In genomic region chr6:4732691-4733315, GRCh38 we compare ENCODE assay signal across 8 cellular contexts. TPM values are rescaled to one million over a fixed set of nuclear protein-coding genes. Genes with fewer than 3 reads are reported as not detected.
DNase-seq lines count a peak whose midpoint lies in the region; ATAC-seq and TF ChIP-seq lines count a peak whose summit lies in the region.

No MANE protein-coding gene starts in this region.

- peaks cover 24% of the 10 kb centered on the region for H3F3A ChIP-seq in GM23248 (ENCODE audit: insufficient read depth)

- H3K4me3 ChIP-seq in GM23248 (peak overlapping the region; percentile 58), fibroblast of the aortic adventitia (ENCODE audit: low read depth, low read length) (peak overlapping the region; percentile 56), parathyroid adenoma (ENCODE audit: low read depth, low read length) (no peak overlapping the region)

- in situ Hi-C loops in GM23248 (cut with MboI): no loop called here

- H2AFZ ChIP-seq in GM23248 (peak overlapping the region; percentile 21; the same call in 1 of the 2 replicates), parathyroid adenoma (peak overlapping the region; percentile 7)

- TF ChIP-seq CTCF in fibroblast of the aortic adventitia (IDR thresholded peaks at IDR 0.05; ENCODE audit: insufficient read depth, low read length) (no peak), parathyroid adenoma (IDR thresholded peaks at IDR 0.05) (no peak), GM10266 (IDR thresholded peaks at IDR 0.05; ENCODE audit: control insufficient read depth, insufficient read depth, low read depth, missing control alignments) (no peak)

- H3K9ac ChIP-seq in GM23248 (peak overlapping the region; percentile 62), parathyroid adenoma (no peak overlapping the region)

- H3K27ac ChIP-seq in GM23248: peak overlapping the region; percentile 81
- no peak overlapping the region for H3K27ac ChIP-seq in parathyroid adenoma

- ATAC-seq in GM19455 (IDR thresholded peaks at IDR 0.05; ENCODE audit: unreplicated experiment) (no peak), GM21528 (IDR thresholded peaks at IDR 0.05; ENCODE audit: low FRiP score, unreplicated experiment) (no peak)

- WGBS in GM23248 (ENCODE audit: low coverage in 1 of 2, low lambda C conversion rate in 2 of 2, missing lambda C conversion rate in 2 of 2), 2 experiments: 26 to 29% methylated on average over 10 of the region's 10 CpGs

- H3K4me1 ChIP-seq in GM23248 (ENCODE audit: insufficient read depth) (peaks cover 23% of the 10 kb centered on the region), parathyroid adenoma (no peaks in the 10 kb centered on the region)

- H3K79me2 ChIP-seq in GM23248 (ENCODE audit: insufficient read depth) (no peaks in the 10 kb centered on the region), parathyroid adenoma (no peaks in the 10 kb centered on the region)

- H4K20me1 ChIP-seq in GM23248 (ENCODE audit: insufficient read depth): no peaks in the 10 kb centered on the region

- H3K36me3 ChIP-seq in GM23248 (ENCODE audit: low read depth) (no peaks in the 10 kb centered on the region), parathyroid adenoma (ENCODE audit: control insufficient read depth, insufficient read depth, low read length) (no peaks in the 10 kb centered on the region)

- H3K4me2 ChIP-seq in GM23248 (ENCODE audit: unreplicated experiment): peak overlapping the region; percentile 70
- H3K4me2 ChIP-seq in parathyroid adenoma (ENCODE audit: low read length): no peak overlapping the region

- no peaks in the 10 kb centered on the region for H3K9me2 ChIP-seq in GM23248 (ENCODE audit: insufficient read depth)

- DNase-seq in GM23248 (peak; percentile 99), SHP77 (lab: John Stamatoyannopoulos, UW) (peak; percentile 27 to 43), fibroblast of the aortic adventitia (ENCODE audit: low read depth) (peak; percentile 81), GM10266 (ENCODE audit: extremely low spot score) (no peak)
- no peak for DNase-seq in stimulated activated CD8-positive, alpha-beta memory T cell treated with anti-CD3 and anti-CD28 coated beads, Interleukin-4, amount 100 ng/mL, for 48 hours

- H3K27me3 ChIP-seq in GM23248 (replicated peaks; ENCODE audit: insufficient read depth) (no peaks in the 10 kb centered on the region), parathyroid adenoma (ENCODE audit: control insufficient read depth, insufficient read depth, low read length) (no peaks in the 10 kb centered on the region)

- no peaks in the 10 kb centered on the region for H3K9me3 ChIP-seq in GM23248 (ENCODE audit: low read depth)
- no peaks in the 10 kb centered on the region for H3K9me3 ChIP-seq in parathyroid adenoma (ENCODE audit: control insufficient read depth, low read length)

RNA-seq across cellular contexts. Expression of gene CDYL, which starts 43.4 kb away (rescaled TPM):
- 25.8 and 27.9 TPM in 2 replicates for total RNA-seq in GM23248 (2014; rRNA removed; shearing (Covaris generic))
- polyA plus RNA-seq in GM23248 (2016; fragmentation: Nextera tagmentation; extraction: Ambion mirVana): 7.9 and 8.0 TPM in 2 replicates
- total RNA-seq in fibroblast of the aortic adventitia (ENCODE audit: low replicate concordance): 25.8 and 48.4 TPM in 2 replicates

Comparison
In these comparisons a context has a peak if more than half of its experiments do, and no peak if none do; other contexts are left out.
1. DNase-seq: peak in GM23248 (single experiment), SHP77 (2 of 2) and fibroblast of the aortic adventitia (single experiment); none in GM10266 (single experiment) and stimulated activated CD8-positive, alpha-beta memory T cell treated with anti-CD3 and anti-CD28 coated beads, Interleukin-4, amount 100 ng/mL, for 48 hours (single experiment).